ENCODE assay signal across 22 cellular contexts in genomic region chr3:173044998-173045397, GRCh38.
"Had no signal": no experiment of that assay in that cellular context is flagged by ENCODE, and none has a peak within 500 bp of the region (broad histone marks: within the 10 kb centered on the region; RNA-seq: fewer than 3 reads in every experiment).

No MANE protein-coding gene starts in this region.

- H3K4me3 ChIP-seq: body of pancreas, coronary artery, heart right ventricle, lower lobe of right lung, skin epidermis, uterus had no signal

- H3K4me1 ChIP-seq: body of pancreas, foreskin keratinocyte, lower lobe of right lung, uterus had no signal

- H3K36me3 ChIP-seq: heart right ventricle, lower lobe of right lung, neutrophil, uterus had no signal

- H3K27me3 ChIP-seq: body of pancreas, foreskin keratinocyte, heart right ventricle, neutrophil, uterus had no signal

- DNase-seq: activated CD4-positive, alpha-beta T cell treated with anti-CD3 and anti-CD28 coated beads for 4 hours; activated CD4-positive, alpha-beta T cell treated with anti-CD3 and anti-CD28 coated beads, Interleukin-2, amount 50 U/mL, for 4 hours; activated naive CD4-positive, alpha-beta T cell; activated T-cell treated with anti-CD3 and anti-CD28 coated beads for 4 hours; activated T-cell treated with anti-CD3 and anti-CD28 coated beads, Interleukin-2, amount 50 U/mL, for 72 hours; anterior cingulate cortex; body of pancreas; effector memory CD8-positive, alpha-beta T cell; foreskin keratinocyte; heart right ventricle; lower lobe of right lung; stimulated activated CD4-positive, alpha-beta T cell treated with anti-CD3 and anti-CD28 coated beads, Interleukin-4, amount 100 ng/mL, for 4 hours; stimulated activated CD8-positive, alpha-beta memory T cell treated with anti-CD3 and anti-CD28 coated beads, Interleukin-4, amount 100 ng/mL, for 48 hours; stimulated activated naive CD8-positive, alpha-beta T cell treated with anti-CD3 and anti-CD28 coated beads, Interleukin-15, amount 100 ng/mL, for 72 hours; substantia nigra; uterus had no signal

- ATAC-seq: activated naive CD4-positive, alpha-beta T cell treated with anti-CD3 and anti-CD28 coated beads, Interleukin-2, amount 50 U/mL, for 72 hours; activated T-cell treated with anti-CD3 and anti-CD28 coated beads, Interleukin-2, amount 50 U/mL, for 72 hours; body of pancreas; effector memory CD8-positive, alpha-beta T cell; foreskin keratinocyte; lower lobe of right lung; sciatic nerve; stimulated activated memory B cell treated with anti-CD40 and anti-IgM and Interleukin-4, amounts not matched to agents 10 μg/mL and 1 μg/mL and 100 μg/mL, for 72 hours; stimulated activated naive CD8-positive, alpha-beta T cell treated with anti-CD3 and anti-CD28 coated beads, Interleukin-15, amount 100 ng/mL, for 72 hours had no signal

- H3K27ac ChIP-seq: body of pancreas, coronary artery, foreskin keratinocyte, lower lobe of right lung, neutrophil, skin epidermis, uterus had no signal

- H3K9me3 ChIP-seq: body of pancreas, heart right ventricle, lower lobe of right lung, neutrophil, uterus had no signal
